Comparison of ENCODE assay signal across 6 cellular contexts in the genomic region with DNA sequence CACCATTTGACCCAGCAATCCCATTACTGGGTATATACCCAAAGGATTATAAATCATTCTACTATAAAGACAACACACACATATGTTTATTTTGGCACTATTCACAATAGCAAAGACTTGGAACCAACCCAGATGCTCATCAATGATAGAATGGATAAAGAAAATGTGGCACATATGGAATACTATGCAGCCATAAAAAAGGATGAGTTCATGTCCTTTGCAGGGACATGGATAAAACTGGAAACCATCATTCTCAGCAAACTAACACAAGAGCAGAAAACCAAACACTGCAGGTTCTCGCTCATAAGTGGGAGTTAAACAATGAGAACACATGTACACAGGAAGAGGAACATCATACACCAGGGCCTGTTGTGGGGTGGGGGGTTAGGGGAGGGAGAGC. TPM values are rescaled to one million over a fixed set of nuclear protein-coding genes. Genes with fewer than 3 reads are reported as not detected.
"Had no signal": no experiment of that assay in that cellular context is flagged by ENCODE, and none has a peak within 500 bp of the region (broad histone marks: within the 10 kb centered on the region; RNA-seq: fewer than 3 reads in every experiment).

No MANE protein-coding gene starts in this region.

RNA-seq across cellular contexts. Expression of gene WNT7A, which starts 48.9 kb away (rescaled TPM):
- total RNA-seq: stomach, thoracic aorta, thyroid gland, transverse colon, urinary bladder, vagina had no signal
